In genomic region chr11:35235498-35235897, GRCh38 we compare ENCODE assay signal across 15 cellular contexts.
DNase-seq lines count a peak whose midpoint lies in the region; ATAC-seq and TF ChIP-seq lines count a peak whose summit lies in the region.
"Had no signal": no experiment of that assay in that cellular context is flagged by ENCODE, and none has a peak within 500 bp of the region (broad histone marks: within the 10 kb centered on the region; RNA-seq: fewer than 3 reads in every experiment).

No MANE protein-coding gene starts in this region.

- peaks cover 19% of the 10 kb centered on the region for H3K4me1 ChIP-seq in GM23248 (ENCODE audit: insufficient read depth)
- H3K4me1 ChIP-seq: testis had no signal

- no peaks in the 10 kb centered on the region for H3K9me3 ChIP-seq in GM23248 (ENCODE audit: low read depth)
- H3K9me3 ChIP-seq: testis had no signal

- no peak overlapping the region for H3K4me3 ChIP-seq in GM23248
- H3K4me3 ChIP-seq: testis had no signal

- H3K9ac ChIP-seq in GM23248: no peak overlapping the region

- no peaks in the 10 kb centered on the region for H4K20me1 ChIP-seq in GM23248 (ENCODE audit: insufficient read depth)

- no peaks in the 10 kb centered on the region for H3K27me3 ChIP-seq in GM23248 (replicated peaks; ENCODE audit: insufficient read depth)
- H3K27me3 ChIP-seq: testis had no signal

- no peaks in the 10 kb centered on the region for H3K79me2 ChIP-seq in GM23248 (ENCODE audit: insufficient read depth)

- no peak for DNase-seq in T-helper 2 cell treated with Interferon-gamma antibody and Interleukin-4, amounts not matched to agents 5 μg/mL and 100 μg/mL, for 36 hours (ENCODE audit: low spot score)
- no peak for DNase-seq in T-helper 2 cell
- no peak for DNase-seq in GM23248
- DNase-seq in natural killer cell: no peak
- no peak for DNase-seq in NOMO-1 treated with DMSO at 0.1 percent for 48 hours (lab: John Stamatoyannopoulos, UW; ENCODE audit: unreplicated experiment)
- no peak for DNase-seq in endothelial cell (ENCODE audit: low spot score)
- DNase-seq: 8988T, aorta, islet precursor cell, mesenchymal stem cell, NCI-H1436, NCI-H82, testis had no signal

- no peaks in the 10 kb centered on the region for H3K9me2 ChIP-seq in GM23248 (ENCODE audit: insufficient read depth)

- H3K4me3 Mint-ChIP-seq in T-helper 2 cell treated with Interferon-gamma antibody and Interleukin-4, amounts not matched to agents 5 μg/mL and 100 μg/mL, for 36 hours: peak overlapping the region; percentile 44
- no peak overlapping the region for H3K4me3 Mint-ChIP-seq in activated naive CD8-positive, alpha-beta T cell
- H3K4me3 Mint-ChIP-seq in natural killer cell (no peak overlapping the region), endothelial cell (ENCODE audit: unreplicated experiment) (no peak overlapping the region)

- H3K27me3 Mint-ChIP-seq in T-helper 2 cell treated with Interferon-gamma antibody and Interleukin-4, amounts not matched to agents 5 μg/mL and 100 μg/mL, for 36 hours (ENCODE audit: low read depth): peaks cover 11% of the 10 kb centered on the region
- no peaks in the 10 kb centered on the region for H3K27me3 Mint-ChIP-seq in activated naive CD8-positive, alpha-beta T cell
- H3K27me3 Mint-ChIP-seq in natural killer cell (ENCODE audit: low read depth in 2 of 2) (peaks cover 3 to 13% of the 10 kb centered on the region in 2 donors), endothelial cell (ENCODE audit: unreplicated experiment) (no peaks in the 10 kb centered on the region)

- H3F3A ChIP-seq in GM23248 (ENCODE audit: insufficient read depth): peaks cover 68% of the 10 kb centered on the region

- peaks cover 23% of the 10 kb centered on the region for H3K36me3 ChIP-seq in GM23248 (ENCODE audit: low read depth)

- peak overlapping the region; percentile 56 for H3K27ac Mint-ChIP-seq in T-helper 2 cell treated with Interferon-gamma antibody and Interleukin-4, amounts not matched to agents 5 μg/mL and 100 μg/mL, for 36 hours
- H3K27ac Mint-ChIP-seq in activated naive CD8-positive, alpha-beta T cell: peak overlapping the region; percentile 73
- H3K27ac Mint-ChIP-seq in natural killer cell (peak overlapping the region; percentile 57 to 63), endothelial cell (ENCODE audit: unreplicated experiment) (no peak overlapping the region)

- intact Hi-C loops in natural killer cell (cut with micrococcal nuclease): loop anchor here (5.0 kb wide), 3 partner anchors 58 to 157 kb away; no protein-coding TSS in a partner anchor

- TF ChIP-seq CTCF in natural killer cell (IDR thresholded peaks at IDR 0.05) (no peak), endothelial cell (IDR thresholded peaks at IDR 0.05; ENCODE audit: unreplicated experiment) (no peak)

- H3K36me3 Mint-ChIP-seq in T-helper 2 cell treated with Interferon-gamma antibody and Interleukin-4, amounts not matched to agents 5 μg/mL and 100 μg/mL, for 36 hours (ENCODE audit: low read depth): peaks cover 45% of the 10 kb centered on the region
- H3K36me3 Mint-ChIP-seq in activated naive CD8-positive, alpha-beta T cell: peaks cover 28% of the 10 kb centered on the region
- H3K36me3 Mint-ChIP-seq in natural killer cell (peaks cover 27% of the 10 kb centered on the region), endothelial cell (ENCODE audit: low read depth, unreplicated experiment) (no peaks in the 10 kb centered on the region)

- H3K4me1 Mint-ChIP-seq in T-helper 2 cell treated with Interferon-gamma antibody and Interleukin-4, amounts not matched to agents 5 μg/mL and 100 μg/mL, for 36 hours (ENCODE audit: low read depth): peaks cover 60% of the 10 kb centered on the region
- peaks cover 69% of the 10 kb centered on the region for H3K4me1 Mint-ChIP-seq in activated naive CD8-positive, alpha-beta T cell (ENCODE audit: low read depth)
- H3K4me1 Mint-ChIP-seq in natural killer cell (peaks cover 41 to 42% of the 10 kb centered on the region in 2 donors), endothelial cell (ENCODE audit: unreplicated experiment) (peaks cover 3% of the 10 kb centered on the region)

- WGBS in GM23248 (ENCODE audit: low coverage in 1 of 2, low lambda C conversion rate in 2 of 2, missing lambda C conversion rate in 2 of 2), 2 experiments: 0 to 3% methylated on average over 1 of the region's 1 CpG

- in situ Hi-C loops in GM23248 (cut with MboI): no loop called here

- peak in 2 of 3 donors; percentile 22 to 24 for ATAC-seq in natural killer cell
- no peak for ATAC-seq in GM19397 (IDR thresholded peaks at IDR 0.05; ENCODE audit: unreplicated experiment)

- H3K9me3 Mint-ChIP-seq in T-helper 2 cell treated with Interferon-gamma antibody and Interleukin-4, amounts not matched to agents 5 μg/mL and 100 μg/mL, for 36 hours: peaks cover 20% of the 10 kb centered on the region
- H3K9me3 Mint-ChIP-seq in activated naive CD8-positive, alpha-beta T cell (ENCODE audit: low read depth): peaks cover 24% of the 10 kb centered on the region
- H3K9me3 Mint-ChIP-seq in natural killer cell (peaks cover 0 to 2% of the 10 kb centered on the region in 2 donors), endothelial cell (ENCODE audit: unreplicated experiment) (no peaks in the 10 kb centered on the region)

- H3K27ac ChIP-seq in GM23248: peak overlapping the region; percentile 51
- H3K27ac ChIP-seq: testis had no signal

- H2AFZ ChIP-seq in GM23248: no peak overlapping the region

- no peak overlapping the region for H3K4me2 ChIP-seq in GM23248 (ENCODE audit: unreplicated experiment)
